Comparison of ENCODE assay signal across 14 cellular contexts in the genomic region with DNA sequence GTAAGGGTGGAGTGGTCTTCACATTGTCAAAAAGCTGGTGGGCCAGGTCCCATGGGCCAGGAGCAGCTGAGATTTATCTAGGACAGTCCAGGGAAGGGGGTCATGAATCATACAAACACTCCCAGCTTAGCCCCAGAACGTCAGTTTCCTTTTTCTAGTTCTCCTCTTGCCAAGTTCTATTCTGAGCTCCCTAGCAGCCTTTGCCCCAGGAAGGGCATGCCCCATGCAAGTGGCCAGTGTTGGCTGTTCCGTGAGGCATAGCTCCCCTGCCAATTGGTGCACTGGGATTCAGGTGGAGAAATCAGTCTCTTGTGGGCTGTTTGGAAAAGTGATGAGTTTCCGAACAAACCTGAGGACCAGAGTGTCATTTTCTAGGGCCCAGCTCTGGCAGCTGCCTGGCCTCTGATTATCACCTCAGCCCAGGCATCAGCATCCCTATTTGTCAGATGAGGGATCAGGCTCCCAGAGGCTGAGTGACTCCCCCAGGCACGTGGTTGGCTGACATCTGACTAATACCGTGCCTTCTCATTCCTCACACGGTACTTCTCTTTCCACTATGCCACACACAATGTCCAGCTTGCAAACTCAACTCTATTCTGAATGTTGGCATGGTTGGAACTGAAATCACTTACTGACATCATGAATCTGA. TPM values are rescaled to one million over a fixed set of nuclear protein-coding genes. Genes with fewer than 3 reads are reported as not detected.
DNase-seq lines count a peak whose midpoint lies in the region; ATAC-seq, FAIRE-seq and TF ChIP-seq lines count a peak whose summit lies in the region.
"Had no signal": no experiment of that assay in that cellular context is flagged by ENCODE, and none has a peak within 500 bp of the region (broad histone marks: within the 10 kb centered on the region; RNA-seq: fewer than 3 reads in every experiment).

No MANE protein-coding gene starts in this region.

- in situ Hi-C loops in Panc1 (cut with HindIII; ENCODE audit: low pct_unique_long_range_greater_than_20kb, low sequenced_read_pairs), result no loop called here

- H3K4me1 ChIP-seq in Panc1 (ENCODE audit: control insufficient read depth, insufficient read depth, low read length), result no peaks in the 10 kb centered on the region
- H3K4me1 ChIP-seq in osteoblast (ENCODE audit: insufficient read depth, low read length), result peaks cover 3% of the 10 kb centered on the region
- H3K4me1 ChIP-seq: left lung, tibial nerve had no signal

- H3K4me2 ChIP-seq in osteoblast (ENCODE audit: insufficient read depth, low read length), result peak overlapping the region; percentile 1

- DNase-seq in GM12865 (ENCODE audit: low read depth), result peak; percentile 37
- DNase-seq in Panc1 (ENCODE audit: low read depth, low spot score), result no peak
- peak; percentile 43 for DNase-seq in fibroblast of pulmonary artery (ENCODE audit: low read depth)
- DNase-seq in osteoblast (ENCODE audit: insufficient read length, low spot score, missing footprints), result no peak
- DNase-seq in RCC 7860 (ENCODE audit: low spot score), result no peak
- DNase-seq in cerebellar nuclear complex (lab: John Stamatoyannopoulos, UW), result no peak
- DNase-seq: activated CD4-positive, alpha-beta T cell treated with anti-CD3 and anti-CD28 coated beads for 4 hours; Karpas-422; left lung; T-cell had no signal

- no peaks in the 10 kb centered on the region for H3K79me2 ChIP-seq in osteoblast (ENCODE audit: insufficient read depth, low read length)

- H3K27ac ChIP-seq in Panc1 (ENCODE audit: low read length) (no peak overlapping the region), osteoblast (ENCODE audit: low read depth, low read length) (no peak overlapping the region)
- H3K27ac ChIP-seq: left lung, tibial nerve had no signal

- H3K9me3 ChIP-seq in Panc1 (ENCODE audit: control insufficient read depth, insufficient read depth, low read depth, low read length) (no peaks in the 10 kb centered on the region; the same call in 1 of the 2 replicates), osteoblast (ENCODE audit: low read depth, low read length) (no peaks in the 10 kb centered on the region)

- H2AFZ ChIP-seq in osteoblast (ENCODE audit: low read length), result peak overlapping the region; percentile 37

- intact Hi-C loops in Panc1 (cut with micrococcal nuclease; ENCODE audit: unreplicated experiment), result no loop called here

- no TSS peak for BruUV-seq in Panc1 (replicated peaks; lab: Mats Ljungman, UMichigan)

- no peaks in the 10 kb centered on the region for H4K20me1 ChIP-seq in osteoblast (ENCODE audit: insufficient read depth, low read length)

- POLR2A ChIA-PET in Panc1 (lab: Charles Lee), result no interaction called here

- 0 out of 2 replicates have a peak, but pooled peaks have one; percentile 50 for ATAC-seq in Panc1
- no peak for ATAC-seq in HG03565 (IDR thresholded peaks at IDR 0.05; ENCODE audit: unreplicated experiment)
- ATAC-seq in HG02938 (IDR thresholded peaks at IDR 0.05; ENCODE audit: unreplicated experiment), result no peak
- ATAC-seq: left lung, T-cell had no signal

- CTCF ChIA-PET in Panc1 (lab: Charles Lee), result interaction anchor here (2.0 kb wide), 1 partner anchor 24 kb away, joined by 4 read pairs; no protein-coding TSS in a partner anchor

- H3K27me3 ChIP-seq in Panc1 (ENCODE audit: control insufficient read depth, insufficient read depth, low read length) (no peaks in the 10 kb centered on the region), osteoblast (ENCODE audit: insufficient read depth, low read length) (no peaks in the 10 kb centered on the region)
- H3K27me3 ChIP-seq: left lung, tibial nerve had no signal

- TF ChIP-seq CTCF in GM12865 (IDR thresholded peaks at IDR 0.05; ENCODE audit: insufficient read depth, low read depth, low read length, missing control alignments) (no peak), Panc1 (IDR thresholded peaks at IDR 0.05) (no peak), fibroblast of pulmonary artery (IDR thresholded peaks at IDR 0.05; ENCODE audit: low read length, missing control alignments) (no peak), osteoblast (IDR thresholded peaks at IDR 0.05; ENCODE audit: extremely low read depth, low read depth, low read length) (no peak)

- H3K4me3 ChIP-seq in GM12865 (ENCODE audit: low read depth, low read length) (no peak overlapping the region), Panc1 (ENCODE audit: low read depth in 2 of 2, low read length in 2 of 2) (no peak overlapping the region), fibroblast of pulmonary artery (replicated peaks; ENCODE audit: low read depth, low read length) (no peak overlapping the region), osteoblast (ENCODE audit: insufficient read depth, low read length) (no peak overlapping the region)
- H3K4me3 ChIP-seq: left lung, tibial nerve had no signal

- no peak for FAIRE-seq in RCC 7860 (lab: Jason Lieb, UNC)

- H3K36me3 ChIP-seq in Panc1 (ENCODE audit: control insufficient read depth, insufficient read depth, low read length) (no peaks in the 10 kb centered on the region), osteoblast (ENCODE audit: insufficient read depth, low read length) (no peaks in the 10 kb centered on the region)
- H3K36me3 ChIP-seq: left lung, tibial nerve had no signal

RNA-seq across cellular contexts. Expression of gene MYOM3, which starts 14.2 kb away (rescaled TPM):
- total RNA-seq in Panc1 (2021; ENCODE audit: unreplicated experiment) (0.05 TPM), osteoblast (under 0.01 TPM in 1 of 2 replicates, not detected in the other)
- not detected for polyA plus RNA-seq in Panc1 (2012; ENCODE audit: insufficient read length)
- total RNA-seq: T-cell had no signal

RNA-seq across cellular contexts. Expression of gene IL22RA1, which starts 16.8 kb away (rescaled TPM):
- total RNA-seq in Panc1 (2021; ENCODE audit: unreplicated experiment), result 1.1 TPM
- 1.8 TPM for polyA plus RNA-seq in Panc1 (2012; ENCODE audit: insufficient read length)
- total RNA-seq in osteoblast, result under 0.01 TPM in 2 replicates
- total RNA-seq: glomerular endothelial cell, tibial nerve had no signal

Comparison
In these comparisons a context has a peak if more than half of its experiments do, and no peak if none do; other contexts are left out.
1. DNase-seq: peak in GM12865 (single experiment) and fibroblast of pulmonary artery (single experiment); none in Panc1 (single experiment), osteoblast (single experiment), RCC 7860 (single experiment) and cerebellar nuclear complex (0 of 2).